In genomic region chr9:114225534-114226288, GRCh38 we compare ENCODE assay signal across 2 cellular contexts.
TF ChIP-seq lines count a peak whose summit lies in the region.

No MANE protein-coding gene starts in this region.

TF ChIP-seq in GM23338, 12 proteins besides CTCF, POLR2A, EP300 and RAD21 (continued from another document):
- TF ChIP-seq EZH2 (IDR thresholded peaks at IDR 0.05; ENCODE audit: low read depth, unreplicated experiment): no peak
- TF ChIP-seq JUNB (IDR thresholded peaks at IDR 0.05; ENCODE audit: unreplicated experiment): no peak
- TF ChIP-seq ETS1 (IDR thresholded peaks at IDR 0.05): no peak

TF ChIP-seq in endothelial cell of umbilical vein, 7 proteins besides CTCF, POLR2A, EP300 and RAD21:
- TF ChIP-seq, protein P1, sequence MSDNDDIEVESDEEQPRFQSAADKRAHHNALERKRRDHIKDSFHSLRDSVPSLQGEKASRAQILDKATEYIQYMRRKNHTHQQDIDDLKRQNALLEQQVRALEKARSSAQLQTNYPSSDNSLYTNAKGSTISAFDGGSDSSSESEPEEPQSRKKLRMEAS (IDR thresholded peaks at IDR 0.05; ENCODE audit: insufficient read depth, insufficient read length): no peak
- TF ChIP-seq EZH2 (IDR thresholded peaks at IDR 0.05; ENCODE audit: borderline replicate concordance, low read depth, low read length, severe bottlenecking): no peak
- no peak for TF ChIP-seq MYC (IDR thresholded peaks at IDR 0.05; ENCODE audit: low read depth, low read length)
- TF ChIP-seq JUN (IDR thresholded peaks at IDR 0.05; ENCODE audit: borderline replicate concordance, insufficient read depth, insufficient read length, low read depth): peak; percentile 64
- TF ChIP-seq FOS (IDR thresholded peaks at IDR 0.05; ENCODE audit: borderline replicate concordance, insufficient read depth, low read length): peak; percentile 84
